Comparison of ENCODE assay signal across 1 cellular context in the genomic region with DNA sequence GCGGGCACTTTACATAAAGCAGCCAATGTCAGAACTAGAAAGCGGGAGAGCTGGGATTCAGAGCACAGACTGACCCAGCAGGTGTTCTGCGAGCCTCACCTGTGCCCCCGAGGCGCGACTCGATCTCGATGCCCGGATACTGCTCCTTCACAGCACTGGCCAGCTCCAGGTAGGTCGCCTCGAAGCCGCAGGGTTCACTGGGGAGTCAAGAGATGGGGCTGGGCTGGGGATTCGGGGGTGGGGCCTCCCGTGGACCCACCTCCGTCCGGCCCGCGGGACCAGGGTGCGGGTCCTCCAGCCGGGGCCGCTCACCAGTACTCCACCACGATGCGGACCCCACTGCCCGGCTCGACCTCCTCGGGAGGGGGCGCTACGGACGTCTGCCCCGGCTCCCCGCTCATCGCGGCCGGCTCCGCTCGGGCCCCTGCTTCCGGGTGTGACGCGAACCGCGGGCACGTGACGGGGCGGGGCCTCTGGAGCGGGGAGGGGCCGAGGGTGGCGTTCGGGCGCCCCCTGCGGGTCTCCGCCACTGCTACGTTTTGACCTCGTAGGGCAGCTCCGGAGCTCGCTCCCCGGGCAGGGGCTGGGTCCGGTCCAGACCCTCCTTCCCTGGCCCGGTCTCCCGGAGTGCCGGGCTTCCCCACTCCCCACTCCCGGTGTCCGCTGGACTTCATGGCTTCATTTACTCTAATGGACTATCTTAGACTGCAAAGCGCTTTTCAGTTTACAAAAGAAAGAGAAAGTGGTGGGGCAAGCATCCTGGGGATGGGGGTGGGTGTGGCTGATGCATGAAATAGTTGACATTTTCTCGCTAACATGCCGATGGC.
A peak's percentile ranks its signal among the peaks of the same experiment; 100 is the strongest.
TF ChIP-seq lines count a peak whose summit lies in the region.

Gene MIEN1 (minus strand): TSS at position 438 of the 827 bp plus-strand sequence. CDS start 37 bp downstream, at position 401.

TF ChIP-seq in HepG2, 621 proteins besides CTCF, POLR2A, EP300 and RAD21 (continued from another document and continues in another):
- no peak; the same call in 1 of the 2 replicates for TF ChIP-seq SNAPC4 (CRISPR knock-in tag; IDR thresholded peaks at IDR 0.05)
- TF ChIP-seq ZNF160 (CRISPR knock-in tag; IDR thresholded peaks at IDR 0.05) = peak; percentile 89; the same call in 1 of the 2 replicates
- peak; percentile 83 for TF ChIP-seq MED1 (CRISPR knock-in tag; IDR thresholded peaks at IDR 0.05)
- no peak for TF ChIP-seq RFX5 (IDR thresholded peaks at IDR 0.05; ENCODE audit: low read depth, low read length)
- TF ChIP-seq FOXP1 (IDR thresholded peaks at IDR 0.05) = no peak
- 0 out of 2 replicates have a peak, but pooled peaks have one; percentile 22 for TF ChIP-seq FOXP1 (CRISPR knock-in tag; IDR thresholded peaks at IDR 0.05)
- TF ChIP-seq, protein P1, sequence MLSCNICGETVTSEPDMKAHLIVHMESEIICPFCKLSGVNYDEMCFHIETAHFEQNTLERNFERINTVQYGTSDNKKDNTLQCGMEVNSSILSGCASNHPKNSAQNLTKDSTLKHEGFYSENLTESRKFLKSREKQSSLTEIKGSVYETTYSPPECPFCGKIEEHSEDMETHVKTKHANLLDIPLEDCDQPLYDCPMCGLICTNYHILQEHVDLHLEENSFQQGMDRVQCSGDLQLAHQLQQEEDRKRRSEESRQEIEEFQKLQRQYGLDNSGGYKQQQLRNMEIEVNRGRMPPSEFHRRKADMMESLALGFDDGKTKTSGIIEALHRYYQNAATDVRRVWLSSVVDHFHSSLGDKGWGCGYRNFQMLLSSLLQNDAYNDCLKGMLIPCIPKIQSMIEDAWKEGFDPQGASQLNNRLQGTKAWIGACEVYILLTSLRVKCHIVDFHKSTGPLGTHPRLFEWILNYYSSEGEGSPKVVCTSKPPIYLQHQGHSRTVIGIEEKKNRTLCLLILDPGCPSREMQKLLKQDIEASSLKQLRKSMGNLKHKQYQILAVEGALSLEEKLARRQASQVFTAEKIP (CRISPR knock-in tag; IDR thresholded peaks at IDR 0.05; ENCODE audit: borderline replicate concordance) = no peak
- TF ChIP-seq ZNF674 (CRISPR knock-in tag; IDR thresholded peaks at IDR 0.05; ENCODE audit: low read depth) = no peak
- TF ChIP-seq KDM6A (CRISPR knock-in tag; IDR thresholded peaks at IDR 0.05; ENCODE audit: low read depth) = no peak
- TF ChIP-seq GABPB1 (CRISPR knock-in tag; IDR thresholded peaks at IDR 0.05) = peak; percentile 94
- peak; percentile 66 for TF ChIP-seq ZSCAN31 (CRISPR knock-in tag; IDR thresholded peaks at IDR 0.05; ENCODE audit: low read depth)
- no peak for TF ChIP-seq ZNF672 (CRISPR knock-in tag; IDR thresholded peaks at IDR 0.05)
- TF ChIP-seq ZNF660 (CRISPR knock-in tag; IDR thresholded peaks at IDR 0.05; ENCODE audit: borderline replicate concordance, low read depth) = no peak
- no peak for TF ChIP-seq ZNF597 (CRISPR knock-in tag; IDR thresholded peaks at IDR 0.05)
- peak; percentile 3; the same call in 1 of the 2 replicates for TF ChIP-seq IRX3 (CRISPR knock-in tag; IDR thresholded peaks at IDR 0.05; ENCODE audit: borderline replicate concordance, low read depth)
- TF ChIP-seq PAWR (CRISPR knock-in tag; IDR thresholded peaks at IDR 0.05; ENCODE audit: borderline replicate concordance) = 0 out of 2 replicates have a peak, but pooled peaks have one; percentile 87
- TF ChIP-seq NFE2L1 (CRISPR knock-in tag; IDR thresholded peaks at IDR 0.05; ENCODE audit: borderline replicate concordance) = no peak
- TF ChIP-seq IRF9 (CRISPR knock-in tag; IDR thresholded peaks at IDR 0.05; ENCODE audit: borderline replicate concordance) = peak; percentile 80; the same call in 1 of the 2 replicates
- peak; percentile 64; the same call in 1 of the 2 replicates for TF ChIP-seq ZNF3 (CRISPR knock-in tag; IDR thresholded peaks at IDR 0.05)
- TF ChIP-seq GTF3A (CRISPR knock-in tag; conservative IDR thresholded peaks at IDR 0.05) = peak; percentile 75; the same call in 1 of the 2 replicates
- TF ChIP-seq SIX1 (CRISPR knock-in tag; IDR thresholded peaks at IDR 0.05; ENCODE audit: borderline replicate concordance) = no peak
- TF ChIP-seq HNRNPH1 (optimal IDR thresholded peaks at IDR 0.05; ENCODE audit: low read depth, low read length) = no peak
- TF ChIP-seq CHD4 (IDR thresholded peaks at IDR 0.05; ENCODE audit: borderline replicate concordance, low read length) = no peak
- 0 out of 2 replicates have a peak, but pooled peaks have one; percentile 67 for TF ChIP-seq ZNF709 (CRISPR knock-in tag; IDR thresholded peaks at IDR 0.05)
- TF ChIP-seq ZNF678 (CRISPR knock-in tag; IDR thresholded peaks at IDR 0.05) = 0 out of 2 replicates have a peak, but pooled peaks have one; percentile 53
- no peak; the same call in 1 of the 2 replicates for TF ChIP-seq HNF1B (CRISPR knock-in tag; IDR thresholded peaks at IDR 0.05)
- peak; percentile 89; the same call in 1 of the 2 replicates for TF ChIP-seq THYN1 (CRISPR knock-in tag; IDR thresholded peaks at IDR 0.05; ENCODE audit: borderline replicate concordance, low read depth)
- peak; percentile 80; the same call in 1 of the 2 replicates for TF ChIP-seq FOXK1 (CRISPR knock-in tag; IDR thresholded peaks at IDR 0.05; ENCODE audit: borderline replicate concordance, low read depth)
- no peak; the same call in 1 of the 2 replicates for TF ChIP-seq ZNF619 (CRISPR knock-in tag; IDR thresholded peaks at IDR 0.05)
- TF ChIP-seq ZNF362 (CRISPR knock-in tag; IDR thresholded peaks at IDR 0.05; ENCODE audit: borderline replicate concordance) = peak; percentile 47; the same call in 1 of the 2 replicates
- TF ChIP-seq ZKSCAN8 (CRISPR knock-in tag; IDR thresholded peaks at IDR 0.05; ENCODE audit: borderline replicate concordance) = peak; percentile 81; the same call in 1 of the 2 replicates
- no peak for TF ChIP-seq ZKSCAN1 (IDR thresholded peaks at IDR 0.05; ENCODE audit: low read length)
- 0 out of 2 replicates have a peak, but pooled peaks have one; percentile 53 for TF ChIP-seq ADNP (CRISPR knock-in tag; IDR thresholded peaks at IDR 0.05)
- no peak for TF ChIP-seq PRMT3 (CRISPR knock-in tag; IDR thresholded peaks at IDR 0.05; ENCODE audit: borderline replicate concordance, low read depth)
- 0 out of 2 replicates have a peak, but pooled peaks have one; percentile 47 for TF ChIP-seq KLF13 (CRISPR knock-in tag; IDR thresholded peaks at IDR 0.05)
- TF ChIP-seq RNF2 (conservative IDR thresholded peaks at IDR 0.05; ENCODE audit: low read depth) = 0 out of 2 replicates have a peak, but pooled peaks have one; percentile 21
- TF ChIP-seq ZNF383 (CRISPR knock-in tag; IDR thresholded peaks at IDR 0.05; ENCODE audit: borderline replicate concordance) = no peak
- peak; percentile 97 for TF ChIP-seq ZBED4 (CRISPR knock-in tag; IDR thresholded peaks at IDR 0.05; ENCODE audit: borderline replicate concordance)
- TF ChIP-seq ZNF839 (CRISPR knock-in tag; IDR thresholded peaks at IDR 0.05; ENCODE audit: borderline replicate concordance) = no peak; the same call in 1 of the 2 replicates
- peak; percentile 59; the same call in 1 of the 2 replicates for TF ChIP-seq GATAD2A (CRISPR knock-in tag; IDR thresholded peaks at IDR 0.05)
- peak; percentile 98 for TF ChIP-seq SP4 (CRISPR knock-in tag; IDR thresholded peaks at IDR 0.05)
